Comparison of ENCODE assay signal across 1 cellular context in genomic region chr17:32349503-32349853, GRCh38.
TF ChIP-seq lines count a peak whose summit lies in the region.

No MANE protein-coding gene starts in this region.

TF ChIP-seq in GM12878, 131 proteins besides CTCF, POLR2A, EP300 and RAD21 (continued from another document):
- TF ChIP-seq ZBTB4 (CRISPR knock-in tag; IDR thresholded peaks at IDR 0.05) (no peak), SIX5 (IDR thresholded peaks at IDR 0.05; ENCODE audit: low read depth, low read length, severe bottlenecking) (no peak), TBL1XR1 (IDR thresholded peaks at IDR 0.05; ENCODE audit: low read depth, low read length) (no peak), NR2C2 (IDR thresholded peaks at IDR 0.05; ENCODE audit: borderline replicate concordance, control insufficient read depth, insufficient read length, low read depth) (no peak), ZNF24 (IDR thresholded peaks at IDR 0.05) (no peak), MLLT1 (IDR thresholded peaks at IDR 0.05) (no peak), E2F4 (IDR thresholded peaks at IDR 0.05; ENCODE audit: low read depth, low read length) (no peak), PML (IDR thresholded peaks at IDR 0.05; ENCODE audit: low read length) (no peak), HDAC2 (IDR thresholded peaks at IDR 0.05) (no peak), STAT1 (conservative IDR thresholded peaks at IDR 0.05) (0 out of 2 replicates have a peak, but pooled peaks have one; percentile 17), CREM (IDR thresholded peaks at IDR 0.05; ENCODE audit: low read depth) (no peak), ZBED1 (IDR thresholded peaks at IDR 0.05; ENCODE audit: borderline replicate concordance) (no peak), SMARCA5 (IDR thresholded peaks at IDR 0.05) (0 out of 2 replicates have a peak, but pooled peaks have one; percentile 43), ZNF687 (IDR thresholded peaks at IDR 0.05) (no peak), LARP7 (IDR thresholded peaks at IDR 0.05) (peak; percentile 46; the same call in 1 of the 2 replicates), ETV6 (conservative IDR thresholded peaks at IDR 0.05 in 1 of 2, IDR thresholded peaks at IDR 0.05 in 1 of 2; ENCODE audit: borderline replicate concordance in 1 of 2, low read depth in 1 of 2) (no peak), EGR1 (IDR thresholded peaks at IDR 0.05; ENCODE audit: borderline replicate concordance in 1 of 2, low read depth in 2 of 2, low read length in 2 of 2) (no peak), MTA2 (IDR thresholded peaks at IDR 0.05; ENCODE audit: low read depth) (no peak), SP1 (IDR thresholded peaks at IDR 0.05; ENCODE audit: low read depth, low read length) (no peak), CBX3 (IDR thresholded peaks at IDR 0.05; ENCODE audit: borderline replicate concordance, low read depth) (no peak), IRF4 (IDR thresholded peaks at IDR 0.05; ENCODE audit: low read depth, low read length) (no peak), NR2C1 (IDR thresholded peaks at IDR 0.05) (no peak), FOS (IDR thresholded peaks at IDR 0.05; ENCODE audit: borderline replicate concordance, extremely low read depth, insufficient read length) (no peak), SRF (IDR thresholded peaks at IDR 0.05; ENCODE audit: low read depth in 2 of 2, low read length in 2 of 2) (no peak), MEF2B (IDR thresholded peaks at IDR 0.05; ENCODE audit: partially characterized antibody, poor library complexity, severe bottlenecking) (no peak), CHD2 (IDR thresholded peaks at IDR 0.05; ENCODE audit: borderline replicate concordance, low read depth, low read length) (no peak), NKRF (conservative IDR thresholded peaks at IDR 0.05) (peak; percentile 65; the same call in 1 of the 2 replicates), SMAD1 (IDR thresholded peaks at IDR 0.05; ENCODE audit: low read depth, partially characterized antibody) (no peak), MEF2A (IDR thresholded peaks at IDR 0.05; ENCODE audit: insufficient read depth, low read depth, low read length) (no peak), NFYA (IDR thresholded peaks at IDR 0.05; ENCODE audit: borderline replicate concordance, low read depth, low read length) (no peak), BCLAF1 (IDR thresholded peaks at IDR 0.05) (no peak), ZNF217 (IDR thresholded peaks at IDR 0.05) (0 out of 2 replicates have a peak, but pooled peaks have one; percentile 36)
- TF ChIP-seq, protein P1, sequence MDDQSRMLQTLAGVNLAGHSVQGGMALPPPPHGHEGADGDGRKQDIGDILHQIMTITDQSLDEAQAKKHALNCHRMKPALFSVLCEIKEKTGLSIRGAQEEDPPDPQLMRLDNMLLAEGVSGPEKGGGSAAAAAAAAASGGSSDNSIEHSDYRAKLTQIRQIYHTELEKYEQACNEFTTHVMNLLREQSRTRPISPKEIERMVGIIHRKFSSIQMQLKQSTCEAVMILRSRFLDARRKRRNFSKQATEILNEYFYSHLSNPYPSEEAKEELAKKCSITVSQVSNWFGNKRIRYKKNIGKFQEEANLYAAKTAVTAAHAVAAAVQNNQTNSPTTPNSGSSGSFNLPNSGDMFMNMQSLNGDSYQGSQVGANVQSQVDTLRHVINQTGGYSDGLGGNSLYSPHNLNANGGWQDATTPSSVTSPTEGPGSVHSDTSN (IDR thresholded peaks at IDR 0.05; ENCODE audit: insufficient replicate concordance, low read depth, low read length) = no peak
- TF ChIP-seq, protein P2, sequence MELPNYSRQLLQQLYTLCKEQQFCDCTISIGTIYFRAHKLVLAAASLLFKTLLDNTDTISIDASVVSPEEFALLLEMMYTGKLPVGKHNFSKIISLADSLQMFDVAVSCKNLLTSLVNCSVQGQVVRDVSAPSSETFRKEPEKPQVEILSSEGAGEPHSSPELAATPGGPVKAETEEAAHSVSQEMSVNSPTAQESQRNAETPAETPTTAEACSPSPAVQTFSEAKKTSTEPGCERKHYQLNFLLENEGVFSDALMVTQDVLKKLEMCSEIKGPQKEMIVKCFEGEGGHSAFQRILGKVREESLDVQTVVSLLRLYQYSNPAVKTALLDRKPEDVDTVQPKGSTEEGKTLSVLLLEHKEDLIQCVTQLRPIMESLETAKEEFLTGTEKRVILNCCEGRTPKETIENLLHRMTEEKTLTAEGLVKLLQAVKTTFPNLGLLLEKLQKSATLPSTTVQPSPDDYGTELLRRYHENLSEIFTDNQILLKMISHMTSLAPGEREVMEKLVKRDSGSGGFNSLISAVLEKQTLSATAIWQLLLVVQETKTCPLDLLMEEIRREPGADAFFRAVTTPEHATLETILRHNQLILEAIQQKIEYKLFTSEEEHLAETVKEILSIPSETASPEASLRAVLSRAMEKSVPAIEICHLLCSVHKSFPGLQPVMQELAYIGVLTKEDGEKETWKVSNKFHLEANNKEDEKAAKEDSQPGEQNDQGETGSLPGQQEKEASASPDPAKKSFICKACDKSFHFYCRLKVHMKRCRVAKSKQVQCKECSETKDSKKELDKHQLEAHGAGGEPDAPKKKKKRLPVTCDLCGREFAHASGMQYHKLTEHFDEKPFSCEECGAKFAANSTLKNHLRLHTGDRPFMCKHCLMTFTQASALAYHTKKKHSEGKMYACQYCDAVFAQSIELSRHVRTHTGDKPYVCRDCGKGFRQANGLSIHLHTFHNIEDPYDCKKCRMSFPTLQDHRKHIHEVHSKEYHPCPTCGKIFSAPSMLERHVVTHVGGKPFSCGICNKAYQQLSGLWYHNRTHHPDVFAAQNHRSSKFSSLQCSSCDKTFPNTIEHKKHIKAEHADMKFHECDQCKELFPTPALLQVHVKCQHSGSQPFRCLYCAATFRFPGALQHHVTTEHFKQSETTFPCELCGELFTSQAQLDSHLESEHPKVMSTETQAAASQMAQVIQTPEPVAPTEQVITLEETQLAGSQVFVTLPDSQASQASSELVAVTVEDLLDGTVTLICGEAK (IDR thresholded peaks at IDR 0.05; ENCODE audit: borderline replicate concordance) = peak; percentile 61; the same call in 1 of the 2 replicates
